In the genomic region with DNA sequence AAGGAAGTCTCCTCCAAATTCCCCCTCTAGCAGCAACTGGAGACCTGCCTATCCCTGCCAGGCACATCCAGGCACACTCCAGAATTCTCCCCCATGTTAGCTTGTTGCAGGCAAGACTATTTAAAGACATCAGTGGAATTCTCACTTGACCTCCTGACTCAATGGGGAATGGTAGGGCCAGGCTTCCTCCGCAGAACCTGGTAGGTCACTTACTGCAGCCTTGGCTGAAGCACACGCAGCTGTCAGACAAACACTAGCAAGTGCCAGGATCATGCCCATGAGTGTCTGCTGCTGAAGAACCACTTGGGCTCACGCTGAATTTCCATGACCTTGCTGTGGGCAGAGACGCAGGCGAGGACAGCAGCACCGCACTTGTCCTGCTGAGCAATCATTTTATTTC, we compare ENCODE assay signal across 18 cellular contexts. TPM values are rescaled to one million over a fixed set of nuclear protein-coding genes. Genes with fewer than 3 reads are reported as not detected.
"Had no signal": no experiment of that assay in that cellular context is flagged by ENCODE, and none has a peak within 500 bp of the region (broad histone marks: within the 10 kb centered on the region; RNA-seq: fewer than 3 reads in every experiment).

No MANE protein-coding gene starts in this region.

- H3K9me3 Mint-ChIP-seq: activated naive CD8-positive, alpha-beta T cell treated with anti-CD3 and anti-CD28 coated beads, Interleukin-2, amount 10 ng/mL, durations not matched to agents 7 days and 5 days; activated T-cell treated with anti-CD3 and anti-CD28 coated beads, Interleukin-2, amount 50 U/mL, for 72 hours; mesothelial cell of epicardium; stimulated activated naive CD8-positive, alpha-beta T cell treated with anti-CD3 and anti-CD28 coated beads, Interleukin-15, Interleukin-2, amounts not matched to agents 100 ng/mL and 50 ng/mL, for 24 hours had no signal

- H3K9me3 ChIP-seq: neutrophil, right lobe of liver, testis had no signal

- H3K4me1 ChIP-seq: right lobe of liver had no signal

- H3K36me3 Mint-ChIP-seq: activated naive CD8-positive, alpha-beta T cell treated with anti-CD3 and anti-CD28 coated beads, Interleukin-2, amount 10 ng/mL, durations not matched to agents 7 days and 5 days; mesothelial cell of epicardium had no signal

- ATAC-seq: activated T-cell treated with anti-CD3 and anti-CD28 coated beads, Interleukin-2, amount 50 U/mL, for 72 hours; esophagus mucosa; left lobe of liver; right lobe of liver had no signal

- H3K27me3 Mint-ChIP-seq: activated naive CD8-positive, alpha-beta T cell treated with anti-CD3 and anti-CD28 coated beads, Interleukin-2, amount 10 ng/mL, durations not matched to agents 7 days and 5 days; stimulated activated naive CD8-positive, alpha-beta T cell treated with anti-CD3 and anti-CD28 coated beads, Interleukin-15, Interleukin-2, amounts not matched to agents 100 ng/mL and 50 ng/mL, for 24 hours had no signal

- H3K4me3 Mint-ChIP-seq: activated naive CD8-positive, alpha-beta T cell treated with anti-CD3 and anti-CD28 coated beads, Interleukin-2, amount 10 ng/mL, durations not matched to agents 7 days and 5 days; activated T-cell treated with anti-CD3 and anti-CD28 coated beads, Interleukin-2, amount 50 U/mL, for 72 hours; mesothelial cell of epicardium; stimulated activated naive CD8-positive, alpha-beta T cell treated with anti-CD3 and anti-CD28 coated beads, Interleukin-15, Interleukin-2, amounts not matched to agents 100 ng/mL and 50 ng/mL, for 24 hours had no signal

- DNase-seq: activated CD4-positive, alpha-beta T cell treated with anti-CD3 and anti-CD28 coated beads, Interleukin-2, amount 50 U/mL, for 48 hours; activated CD4-positive, CD25-positive, alpha-beta regulatory T cell treated with anti-CD3 and anti-CD28 coated beads, Interleukin-2, amount 50 U/mL, for 72 hours; activated gamma-delta T cell treated with Interleukin-2 at 50 U/mL for 16 hours; activated naive CD8-positive, alpha-beta T cell treated with anti-CD3 and anti-CD28 coated beads, Interleukin-2, amount 10 ng/mL, durations not matched to agents 7 days and 5 days; activated T-cell treated with anti-CD3 and anti-CD28 coated beads, Interleukin-2, amount 50 U/mL, for 72 hours; aorta; glutamatergic neuron; posterior cingulate gyrus; right lobe of liver; stimulated activated CD4-positive, alpha-beta T cell treated with anti-CD3 and anti-CD28 coated beads, Interleukin-12 subunit alpha, Interleukin-12 subunit beta, amount 100 ng/mL, for 4 hours; stimulated activated CD8-positive, alpha-beta memory T cell treated with anti-CD3 and anti-CD28 coated beads, Interleukin-4, amount 100 ng/mL, for 48 hours; testis had no signal

- H3K36me3 ChIP-seq: neutrophil, right lobe of liver had no signal

- H3K4me1 Mint-ChIP-seq: activated naive CD8-positive, alpha-beta T cell treated with anti-CD3 and anti-CD28 coated beads, Interleukin-2, amount 10 ng/mL, durations not matched to agents 7 days and 5 days had no signal

- H3K27ac ChIP-seq: neutrophil, right lobe of liver, testis had no signal

- H3K27me3 ChIP-seq: right lobe of liver, testis had no signal

- H3K27ac Mint-ChIP-seq: activated naive CD8-positive, alpha-beta T cell treated with anti-CD3 and anti-CD28 coated beads, Interleukin-2, amount 10 ng/mL, durations not matched to agents 7 days and 5 days; activated T-cell treated with anti-CD3 and anti-CD28 coated beads, Interleukin-2, amount 50 U/mL, for 72 hours; mesothelial cell of epicardium; stimulated activated naive CD8-positive, alpha-beta T cell treated with anti-CD3 and anti-CD28 coated beads, Interleukin-15, Interleukin-2, amounts not matched to agents 100 ng/mL and 50 ng/mL, for 24 hours had no signal

- H3K4me3 ChIP-seq: right lobe of liver, testis had no signal

RNA-seq across cellular contexts. Expression of gene LRRC30, which starts 3.2 kb away (rescaled TPM):
- total RNA-seq: activated naive CD8-positive, alpha-beta T cell treated with anti-CD3 and anti-CD28 coated beads, Interleukin-2, amount 10 ng/mL, durations not matched to agents 7 days and 5 days; activated T-cell treated with anti-CD3 and anti-CD28 coated beads, Interleukin-2, amount 50 U/mL, for 72 hours; aorta; bronchial epithelial cell; esophagus mucosa; left lobe of liver; mesothelial cell of epicardium; right lobe of liver; testis had no signal
